ENCODE assay signal across 8 cellular contexts in genomic region chrX:50067435-50068292, GRCh38.
DNase-seq lines count a peak whose midpoint lies in the region; ATAC-seq, FAIRE-seq and TF ChIP-seq lines count a peak whose summit lies in the region.

No MANE protein-coding gene starts in this region.

- peak; percentile 51 for DNase-seq in DMS153 treated with DMSO at 0.1 percent for 48 hours (lab: John Stamatoyannopoulos, UW; ENCODE audit: unreplicated experiment)
- peak; percentile 51 for DNase-seq in NCI-H2196 (lab: John Stamatoyannopoulos, UW; ENCODE audit: unreplicated experiment)
- peak in 1 of 2 experiments; percentile 40 for DNase-seq in mesothelial cell of epicardium (ENCODE audit: low spot score in 2 of 2, unreplicated experiment in 2 of 2)
- no peak for DNase-seq in RCC 7860 (ENCODE audit: low spot score)
- no peak for DNase-seq in activated naive CD4-positive, alpha-beta T cell treated with anti-CD3 and anti-CD28 coated beads for 36 hours

- peak overlapping the region; percentile 20 for H3K4me3 ChIP-seq in ectodermal cell (ENCODE audit: insufficient read depth, low read depth, low read length)

- peak overlapping the region; percentile 84 for H3K27ac Mint-ChIP-seq in mesothelial cell of epicardium
- no peak overlapping the region for H3K27ac Mint-ChIP-seq in activated naive CD4-positive, alpha-beta T cell treated with anti-CD3 and anti-CD28 coated beads for 36 hours

- H3K36me3 Mint-ChIP-seq in mesothelial cell of epicardium, result peaks cover 6% of the 10 kb centered on the region
- peaks cover 3% of the 10 kb centered on the region for H3K36me3 Mint-ChIP-seq in activated naive CD4-positive, alpha-beta T cell treated with anti-CD3 and anti-CD28 coated beads for 36 hours (ENCODE audit: low read depth)

- intact Hi-C loops in activated naive CD4-positive, alpha-beta T cell treated with anti-CD3 and anti-CD28 coated beads for 36 hours (cut with micrococcal nuclease), result no loop called here

- no peak for FAIRE-seq in RCC 7860 (lab: Jason Lieb, UNC)

- peak overlapping the region; percentile 96 for H3K27ac ChIP-seq in ectodermal cell (ENCODE audit: insufficient read depth, low read depth, low read length, poor library complexity, severe bottlenecking)

- no peaks in the 10 kb centered on the region for H3K9me3 ChIP-seq in ectodermal cell (ENCODE audit: control insufficient read depth, low read length)

- peaks cover 19% of the 10 kb centered on the region for H3K4me1 Mint-ChIP-seq in mesothelial cell of epicardium
- no peaks in the 10 kb centered on the region for H3K4me1 Mint-ChIP-seq in activated naive CD4-positive, alpha-beta T cell treated with anti-CD3 and anti-CD28 coated beads for 36 hours (ENCODE audit: low read depth)

- no peaks in the 10 kb centered on the region for H3K36me3 ChIP-seq in ectodermal cell (ENCODE audit: control insufficient read depth, insufficient read depth, low read length)

- peak overlapping the region; percentile 24 for H3K4me3 Mint-ChIP-seq in mesothelial cell of epicardium
- H3K4me3 Mint-ChIP-seq in activated naive CD4-positive, alpha-beta T cell treated with anti-CD3 and anti-CD28 coated beads for 36 hours, result no peak overlapping the region

- H3K27me3 Mint-ChIP-seq in mesothelial cell of epicardium (ENCODE audit: low read depth), result no peaks in the 10 kb centered on the region
- no peaks in the 10 kb centered on the region for H3K27me3 Mint-ChIP-seq in activated naive CD4-positive, alpha-beta T cell treated with anti-CD3 and anti-CD28 coated beads for 36 hours (ENCODE audit: low read depth)

- CTCF ChIA-PET in activated naive CD4-positive, alpha-beta T cell treated with anti-CD3 and anti-CD28 coated beads for 36 hours (lab: Charles Lee), result no interaction called here

- 2 to 4% methylated on average over 6 to 9 of the region's 9 CpGs for WGBS in ectodermal cell, 2 experiments

- no peaks in the 10 kb centered on the region for H3K27me3 ChIP-seq in ectodermal cell (ENCODE audit: control insufficient read depth, insufficient read depth, low read length, poor library complexity, severe bottlenecking)

- no peaks in the 10 kb centered on the region for H3K4me1 ChIP-seq in ectodermal cell (ENCODE audit: control insufficient read depth, insufficient read depth, low read length)

- ATAC-seq in HG03520 (IDR thresholded peaks at IDR 0.05; ENCODE audit: unreplicated experiment) (no peak), GM19324 (IDR thresholded peaks at IDR 0.05; ENCODE audit: low FRiP score, unreplicated experiment) (no peak)

- peaks cover 18% of the 10 kb centered on the region for H3K9me3 Mint-ChIP-seq in mesothelial cell of epicardium
- no peaks in the 10 kb centered on the region for H3K9me3 Mint-ChIP-seq in activated naive CD4-positive, alpha-beta T cell treated with anti-CD3 and anti-CD28 coated beads for 36 hours

- no peak for TF ChIP-seq CTCF in mesothelial cell of epicardium (IDR thresholded peaks at IDR 0.05; ENCODE audit: unreplicated experiment)

Comparison
In these comparisons a context has a peak if more than half of its experiments do, and no peak if none do; other contexts are left out.
1. DNase-seq: peak in DMS153 treated with DMSO at 0.1 percent for 48 hours (single experiment) and NCI-H2196 (single experiment); none in RCC 7860 (single experiment) and activated naive CD4-positive, alpha-beta T cell treated with anti-CD3 and anti-CD28 coated beads for 36 hours (single experiment).